Comparison of ENCODE assay signal across 19 cellular contexts in the genomic region with DNA sequence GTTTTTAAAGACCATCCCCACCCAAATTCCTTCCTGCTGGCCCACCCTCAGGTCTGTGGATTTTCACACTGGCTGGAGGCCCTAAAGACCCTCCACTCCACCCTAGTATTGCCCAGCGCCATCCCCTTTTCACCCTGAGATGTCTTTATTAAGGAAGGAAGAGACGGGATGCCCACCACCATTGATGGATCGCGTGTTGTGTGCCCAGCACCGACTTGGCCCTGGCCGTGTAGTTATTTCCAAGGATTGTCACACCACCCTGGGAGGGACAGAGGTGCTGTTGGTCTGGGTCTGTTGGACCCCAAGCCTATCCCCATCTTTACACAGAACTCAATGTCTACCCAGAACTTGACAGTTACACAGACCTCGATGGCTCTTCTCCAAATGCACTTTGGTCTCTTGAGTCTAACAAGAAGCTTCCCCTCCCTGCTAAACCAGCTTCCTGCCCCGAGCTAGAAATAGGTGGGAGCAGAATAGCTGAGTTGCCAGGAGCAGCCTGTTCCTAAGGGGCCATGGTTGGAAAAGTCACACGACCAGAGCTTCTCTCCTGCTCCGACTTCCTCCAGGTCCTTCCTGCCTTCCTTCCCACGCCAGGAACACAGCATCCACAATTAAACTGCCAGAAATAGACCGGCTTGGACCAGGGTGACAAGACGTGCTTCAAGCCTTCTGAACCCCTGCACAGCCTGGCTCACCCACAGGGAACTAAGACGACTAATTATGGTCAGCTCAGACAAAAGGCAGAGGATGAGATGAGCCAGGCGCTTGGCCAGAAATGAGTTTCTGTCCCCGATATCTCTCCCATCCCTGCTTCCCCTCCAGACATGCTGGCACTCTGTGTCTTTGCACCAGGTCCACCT.
DNase-seq lines count a peak whose midpoint lies in the region; ATAC-seq and TF ChIP-seq lines count a peak whose summit lies in the region.
"Had no signal": no experiment of that assay in that cellular context is flagged by ENCODE, and none has a peak within 500 bp of the region (broad histone marks: within the 10 kb centered on the region; RNA-seq: fewer than 3 reads in every experiment).

No MANE protein-coding gene starts in this region.

- no peak overlapping the region for H3K27ac ChIP-seq in right atrium auricular region
- H3K27ac ChIP-seq: SJCRH30 had no signal

- H3K9me3 ChIP-seq in right atrium auricular region = peaks cover 0 to 9% of the 10 kb centered on the region in 2 donors
- H3K9me3 ChIP-seq: HAP-1, SJCRH30 had no signal

- H3K27me3 ChIP-seq in right atrium auricular region = no peaks in the 10 kb centered on the region
- H3K27me3 ChIP-seq: SJCRH30 had no signal

- no peaks in the 10 kb centered on the region for H3K4me1 ChIP-seq in right atrium auricular region
- H3K4me1 ChIP-seq: HAP-1, SJCRH30 had no signal

- ATAC-seq in Right ventricle myocardium superior (ENCODE audit: poor library complexity) = peak; percentile 55
- ATAC-seq in left colon = no peak

- intact Hi-C loops in Right ventricle myocardium superior (cut with DNase I) (no loop called here), posterior vena cava (cut with DNase I) (no loop called here), left colon (cut with DNase I, micrococcal nuclease) (no loop called here)

- no peak overlapping the region for H3K4me3 ChIP-seq in right atrium auricular region
- H3K4me3 ChIP-seq: HAP-1, SJCRH30 had no signal

- in situ Hi-C loops in GM13977 (cut with MboI; ENCODE audit: low pct_unique_long_range_greater_than_20kb, low sequenced_read_pairs, unreplicated experiment) = no loop called here

- no peaks in the 10 kb centered on the region for H3K36me3 ChIP-seq in right atrium auricular region
- H3K36me3 ChIP-seq: HAP-1, SJCRH30 had no signal

- no peak for DNase-seq in Right ventricle myocardium superior
- no peak for DNase-seq in right atrium auricular region (ENCODE audit: low spot score)
- peak; percentile 31 for DNase-seq in GM13977 (ENCODE audit: low spot score)
- DNase-seq in dermis blood vessel endothelial cell = peak; percentile 15
- DNase-seq in posterior vena cava (ENCODE audit: low spot score) = peak; percentile 61
- DNase-seq in NCI-H345 treated with DMSO at 0.1 percent for 48 hours (lab: John Stamatoyannopoulos, UW; ENCODE audit: unreplicated experiment) = no peak
- DNase-seq in left colon = no peak
- DNase-seq in occipital lobe (lab: John Stamatoyannopoulos, UW) = no peak
- DNase-seq: CD8-positive, alpha-beta memory T cell; DMS79; IMR-90; Karpas-422; NCI-H187; NCI-H345; NCI-H526 treated with DMSO at 0.1 percent for 48 hours; NK-92 treated with Interleukin-12 subunit alpha and Interleukin-12 subunit beta, amount 100 ng/mL, for 24 hours; OCI-M1; SJCRH30 had no signal

- no peak for TF ChIP-seq CTCF in right atrium auricular region (IDR thresholded peaks at IDR 0.05)
- no peak for TF ChIP-seq CTCF in GM13977 (IDR thresholded peaks at IDR 0.05; ENCODE audit: extremely low read depth, insufficient read depth, missing control alignments)

Comparison
In these comparisons a context has a peak if more than half of its experiments do, and no peak if none do; other contexts are left out.
1. DNase-seq: peak in GM13977 (single experiment), dermis blood vessel endothelial cell (single experiment) and posterior vena cava (single experiment); none in Right ventricle myocardium superior (single experiment), right atrium auricular region (single experiment), NCI-H345 treated with DMSO at 0.1 percent for 48 hours (single experiment), left colon (0 of 2) and occipital lobe (single experiment).